ENCODE assay signal across 1 cellular context in the genomic region with DNA sequence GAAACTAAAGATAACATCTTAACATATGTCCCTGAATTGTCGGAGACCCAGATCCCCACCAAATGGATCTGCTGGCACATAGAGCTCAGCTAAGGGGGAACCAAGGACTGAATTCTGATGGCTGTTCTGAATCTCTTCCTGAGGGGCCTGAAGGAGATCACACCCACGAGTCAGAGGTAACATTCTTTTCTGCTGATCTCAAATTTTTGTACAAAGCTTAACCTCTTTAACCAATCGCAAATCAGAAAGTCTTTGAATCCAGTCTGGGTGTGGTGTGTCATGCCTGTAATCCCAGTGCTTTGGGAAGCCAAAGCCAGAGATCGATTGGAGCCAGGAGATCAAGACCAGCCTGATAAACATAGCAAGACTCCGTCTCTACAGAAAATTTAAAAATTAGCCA.
TF ChIP-seq lines count a peak whose summit lies in the region.

No MANE protein-coding gene starts in this region.

TF ChIP-seq in SK-N-SH, 30 proteins besides CTCF, POLR2A, EP300 and RAD21 (continued from another document):
- TF ChIP-seq, protein P1, sequence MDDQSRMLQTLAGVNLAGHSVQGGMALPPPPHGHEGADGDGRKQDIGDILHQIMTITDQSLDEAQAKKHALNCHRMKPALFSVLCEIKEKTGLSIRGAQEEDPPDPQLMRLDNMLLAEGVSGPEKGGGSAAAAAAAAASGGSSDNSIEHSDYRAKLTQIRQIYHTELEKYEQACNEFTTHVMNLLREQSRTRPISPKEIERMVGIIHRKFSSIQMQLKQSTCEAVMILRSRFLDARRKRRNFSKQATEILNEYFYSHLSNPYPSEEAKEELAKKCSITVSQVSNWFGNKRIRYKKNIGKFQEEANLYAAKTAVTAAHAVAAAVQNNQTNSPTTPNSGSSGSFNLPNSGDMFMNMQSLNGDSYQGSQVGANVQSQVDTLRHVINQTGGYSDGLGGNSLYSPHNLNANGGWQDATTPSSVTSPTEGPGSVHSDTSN (IDR thresholded peaks at IDR 0.05): no peak
- no peak for TF ChIP-seq MXI1 (IDR thresholded peaks at IDR 0.05; ENCODE audit: low read depth, low read length)
